In genomic region chr1:198151688-198152087, GRCh38 we compare ENCODE assay signal across 22 cellular contexts. TPM values are rescaled to one million over a fixed set of nuclear protein-coding genes. Genes with fewer than 3 reads are reported as not detected.
DNase-seq lines count a peak whose midpoint lies in the region; ATAC-seq, FAIRE-seq and TF ChIP-seq lines count a peak whose summit lies in the region.
"Had no signal": no experiment of that assay in that cellular context is flagged by ENCODE, and none has a peak within 500 bp of the region (broad histone marks: within the 10 kb centered on the region; RNA-seq: fewer than 3 reads in every experiment).

No MANE protein-coding gene starts in this region.

- H3K9ac ChIP-seq in astrocyte (ENCODE audit: low read length): no peak overlapping the region

- FAIRE-seq in GM12892 (lab: Jason Lieb, UNC) (peak; percentile 40), astrocyte (lab: Jason Lieb, UNC) (no peak)
- FAIRE-seq: H1, HepG2, urothelium cell line had no signal

- no peak overlapping the region for H3K27ac ChIP-seq in A673 (ENCODE audit: low read depth, low read length, poor library complexity, severe bottlenecking)
- H3K27ac ChIP-seq in astrocyte (ENCODE audit: low read depth, low read length): no peak overlapping the region
- H3K27ac ChIP-seq: neutrophil, prostate gland had no signal

- no peak overlapping the region for H3K27ac Mint-ChIP-seq in astrocyte (ENCODE audit: unreplicated experiment)
- H3K27ac Mint-ChIP-seq: activated CD4-positive, alpha-beta T cell treated with anti-CD3 and anti-CD28 coated beads for 36 hours; CD8-positive, alpha-beta T cell; stimulated activated effector memory CD8-positive, alpha-beta T cell treated with anti-CD3 and anti-CD28 coated beads, Interleukin-12 subunit alpha, Interleukin-12 subunit beta, amount 100 ng/mL, for 72 hours had no signal

- H3K27me3 ChIP-seq in A673 (replicated peaks; ENCODE audit: insufficient read depth, low read depth, low read length, poor library complexity) (no peaks in the 10 kb centered on the region), astrocyte (ENCODE audit: insufficient read depth, low read length) (no peaks in the 10 kb centered on the region)
- H3K27me3 ChIP-seq: neutrophil had no signal

- H3K79me2 ChIP-seq in astrocyte (ENCODE audit: insufficient read depth, low read length): no peaks in the 10 kb centered on the region

- H3K4me1 Mint-ChIP-seq in astrocyte (ENCODE audit: low read depth, unreplicated experiment): peaks cover 21% of the 10 kb centered on the region

- no peaks in the 10 kb centered on the region for H3K9me3 Mint-ChIP-seq in astrocyte (ENCODE audit: unreplicated experiment)
- H3K9me3 Mint-ChIP-seq: CD8-positive, alpha-beta T cell; stimulated activated effector memory CD8-positive, alpha-beta T cell treated with anti-CD3 and anti-CD28 coated beads, Interleukin-12 subunit alpha, Interleukin-12 subunit beta, amount 100 ng/mL, for 72 hours had no signal

- CTCF ChIA-PET in A673 (lab: Charles Lee): no interaction called here

- POLR2A ChIA-PET in A673 (lab: Charles Lee; ENCODE audit: low non-redundant PET): no interaction called here

- H3K36me3 Mint-ChIP-seq in astrocyte (ENCODE audit: low read depth, unreplicated experiment): no peaks in the 10 kb centered on the region
- H3K36me3 Mint-ChIP-seq: stimulated activated effector memory CD8-positive, alpha-beta T cell treated with anti-CD3 and anti-CD28 coated beads, Interleukin-12 subunit alpha, Interleukin-12 subunit beta, amount 100 ng/mL, for 72 hours had no signal

- no peak for ATAC-seq in GM19467 (IDR thresholded peaks at IDR 0.05; ENCODE audit: unreplicated experiment)
- ATAC-seq: activated CD4-positive, alpha-beta T cell treated with anti-CD3 and anti-CD28 coated beads for 36 hours; CD8-positive, alpha-beta T cell; HepG2; stimulated activated effector memory CD8-positive, alpha-beta T cell treated with anti-CD3 and anti-CD28 coated beads, Interleukin-12 subunit alpha, Interleukin-12 subunit beta, amount 100 ng/mL, for 72 hours had no signal

- no TSS peak for BruUV-seq in A673 (replicated peaks; lab: Mats Ljungman, UMichigan)

- intact Hi-C loops in A673 (cut with micrococcal nuclease; ENCODE audit: unreplicated experiment): no loop called here

- peak; percentile 59 for DNase-seq in A673 (ENCODE audit: low spot score)
- no peak for DNase-seq in GM12892 (ENCODE audit: insufficient read length)
- peak; percentile 62 for DNase-seq in astrocyte (ENCODE audit: low read depth)
- peak; percentile 73 for DNase-seq in iris pigment epithelial cell (ENCODE audit: low read depth)
- no peak for DNase-seq in T-helper 9 cell
- no peak for DNase-seq in D341Med (ENCODE audit: low spot score)
- DNase-seq: activated CD4-positive, alpha-beta T cell treated with anti-CD3 and anti-CD28 coated beads for 36 hours; activated naive CD4-positive, alpha-beta T cell treated with anti-CD3 and anti-CD28 coated beads, Interleukin-2, amount 50 U/mL, for 16 hours; AML-193; aorta; CD8-positive, alpha-beta T cell; effector CD8-positive, alpha-beta T cell; mammary epithelial cell; Right ventricle myocardium superior; stimulated activated CD4-positive, alpha-beta T cell treated with anti-CD3 and anti-CD28 coated beads, Interleukin-1b, Interleukin-23, amount 100 ng/mL, for 48 hours had no signal

- TF ChIP-seq CTCF in A673 (conservative IDR thresholded peaks at IDR 0.05; ENCODE audit: low read depth, low read length) (no peak), astrocyte (IDR thresholded peaks at IDR 0.05; ENCODE audit: insufficient read depth, low read depth, low read length) (no peak)

- no peak overlapping the region for H3K4me3 ChIP-seq in A673 (ENCODE audit: low read depth, low read length, poor library complexity, severe bottlenecking)
- no peak overlapping the region for H3K4me3 ChIP-seq in astrocyte (ENCODE audit: insufficient read depth, low read depth, low read length)
- H3K4me3 ChIP-seq: prostate gland had no signal

- no peak for TF ChIP-seq POLR2A in GM12892 (IDR thresholded peaks at IDR 0.05; ENCODE audit: low read depth, low read length)

- H3K4me3 Mint-ChIP-seq in astrocyte (ENCODE audit: unreplicated experiment): no peak overlapping the region
- H3K4me3 Mint-ChIP-seq: activated CD4-positive, alpha-beta T cell treated with anti-CD3 and anti-CD28 coated beads for 36 hours; CD8-positive, alpha-beta T cell; stimulated activated effector memory CD8-positive, alpha-beta T cell treated with anti-CD3 and anti-CD28 coated beads, Interleukin-12 subunit alpha, Interleukin-12 subunit beta, amount 100 ng/mL, for 72 hours had no signal

- H3K36me3 ChIP-seq in A673 (ENCODE audit: insufficient read depth, low read length, poor library complexity, severe bottlenecking) (no peaks in the 10 kb centered on the region), astrocyte (ENCODE audit: insufficient read depth, low read length) (no peaks in the 10 kb centered on the region)
- H3K36me3 ChIP-seq: neutrophil, prostate gland had no signal

- H3K9me3 ChIP-seq in A673 (ENCODE audit: low read depth, low read length, poor library complexity, severe bottlenecking) (no peaks in the 10 kb centered on the region), astrocyte (ENCODE audit: insufficient read depth, low read depth, low read length) (no peaks in the 10 kb centered on the region)
- H3K9me3 ChIP-seq: neutrophil, prostate gland had no signal

- H2AFZ ChIP-seq in astrocyte (ENCODE audit: low read depth, low read length): no peak overlapping the region

- H4K20me1 ChIP-seq in astrocyte (ENCODE audit: insufficient read depth, low read length): no peaks in the 10 kb centered on the region

- no peaks in the 10 kb centered on the region for H3K27me3 Mint-ChIP-seq in astrocyte (ENCODE audit: low read depth, unreplicated experiment)
- H3K27me3 Mint-ChIP-seq: activated CD4-positive, alpha-beta T cell treated with anti-CD3 and anti-CD28 coated beads for 36 hours had no signal

- H3K4me1 ChIP-seq in A673 (ENCODE audit: insufficient read depth, low read length, poor library complexity, severe bottlenecking) (peaks cover 33% of the 10 kb centered on the region), astrocyte (ENCODE audit: insufficient read depth, low read length) (peaks cover 24% of the 10 kb centered on the region)
- H3K4me1 ChIP-seq: prostate gland had no signal

- peak overlapping the region; percentile 6 for H3K4me2 ChIP-seq in astrocyte (ENCODE audit: low read length)

RNA-seq across cellular contexts. Expression of gene NEK7, which starts 5.1 kb away (rescaled TPM):
- total RNA-seq in A673 (2021) (16.0 and 18.6 TPM in 2 replicates), astrocyte (119 and 125 TPM in 2 replicates)
- 23.1 TPM for polyA plus RNA-seq in GM12892 (2012; ENCODE audit: missing spikeins)

Comparison
In these comparisons a context has a peak if more than half of its experiments do, and no peak if none do; other contexts are left out.
1. DNase-seq: peak in A673 (single experiment), astrocyte (single experiment) and iris pigment epithelial cell (single experiment); none in GM12892 (single experiment), T-helper 9 cell (single experiment) and D341Med (single experiment).